Comparison of ENCODE assay signal across 1 cellular context in the genomic region with DNA sequence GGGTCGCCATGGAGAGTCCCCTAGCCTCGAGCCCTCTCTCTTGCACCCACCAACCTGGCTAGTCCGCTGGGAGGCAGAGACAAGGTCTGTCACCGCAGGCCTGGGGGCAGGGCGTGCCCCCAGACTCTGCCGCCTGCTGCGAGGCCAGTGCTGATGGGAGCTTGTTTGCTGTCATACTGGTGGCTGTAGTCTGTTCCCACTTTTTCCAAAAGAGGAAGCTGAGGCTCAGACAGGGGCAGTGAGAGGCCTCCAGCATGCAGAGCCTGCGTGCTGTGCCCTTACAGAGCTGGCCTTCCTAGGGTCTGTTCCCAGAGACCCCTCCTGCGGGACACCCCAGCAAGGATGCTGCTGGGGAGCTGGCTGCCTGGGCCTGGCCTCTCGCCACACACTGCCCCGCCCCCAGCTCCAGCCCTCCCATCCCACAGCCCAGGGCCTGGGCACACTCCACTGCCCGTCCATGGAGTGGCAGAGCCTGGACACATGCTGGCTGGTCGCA.
TF ChIP-seq lines count a peak whose summit lies in the region.

No MANE protein-coding gene starts in this region.

TF ChIP-seq in HepG2, 621 proteins besides CTCF, POLR2A, EP300 and RAD21:
- TF ChIP-seq MATR3 (CRISPR knock-in tag; IDR thresholded peaks at IDR 0.05) (no peak), RXRA (CRISPR knock-in tag; IDR thresholded peaks at IDR 0.05) (no peak), MYNN (CRISPR knock-in tag; IDR thresholded peaks at IDR 0.05; ENCODE audit: low read depth) (no peak), ZNF451 (CRISPR knock-in tag; IDR thresholded peaks at IDR 0.05) (no peak), ZNF792 (CRISPR knock-in tag; IDR thresholded peaks at IDR 0.05) (no peak)
- TF ChIP-seq, protein P1, sequence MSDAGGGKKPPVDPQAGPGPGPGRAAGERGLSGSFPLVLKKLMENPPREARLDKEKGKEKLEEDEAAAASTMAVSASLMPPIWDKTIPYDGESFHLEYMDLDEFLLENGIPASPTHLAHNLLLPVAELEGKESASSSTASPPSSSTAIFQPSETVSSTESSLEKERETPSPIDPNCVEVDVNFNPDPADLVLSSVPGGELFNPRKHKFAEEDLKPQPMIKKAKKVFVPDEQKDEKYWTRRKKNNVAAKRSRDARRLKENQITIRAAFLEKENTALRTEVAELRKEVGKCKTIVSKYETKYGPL (CRISPR knock-in tag; IDR thresholded peaks at IDR 0.05), result no peak
- TF ChIP-seq, protein P2, sequence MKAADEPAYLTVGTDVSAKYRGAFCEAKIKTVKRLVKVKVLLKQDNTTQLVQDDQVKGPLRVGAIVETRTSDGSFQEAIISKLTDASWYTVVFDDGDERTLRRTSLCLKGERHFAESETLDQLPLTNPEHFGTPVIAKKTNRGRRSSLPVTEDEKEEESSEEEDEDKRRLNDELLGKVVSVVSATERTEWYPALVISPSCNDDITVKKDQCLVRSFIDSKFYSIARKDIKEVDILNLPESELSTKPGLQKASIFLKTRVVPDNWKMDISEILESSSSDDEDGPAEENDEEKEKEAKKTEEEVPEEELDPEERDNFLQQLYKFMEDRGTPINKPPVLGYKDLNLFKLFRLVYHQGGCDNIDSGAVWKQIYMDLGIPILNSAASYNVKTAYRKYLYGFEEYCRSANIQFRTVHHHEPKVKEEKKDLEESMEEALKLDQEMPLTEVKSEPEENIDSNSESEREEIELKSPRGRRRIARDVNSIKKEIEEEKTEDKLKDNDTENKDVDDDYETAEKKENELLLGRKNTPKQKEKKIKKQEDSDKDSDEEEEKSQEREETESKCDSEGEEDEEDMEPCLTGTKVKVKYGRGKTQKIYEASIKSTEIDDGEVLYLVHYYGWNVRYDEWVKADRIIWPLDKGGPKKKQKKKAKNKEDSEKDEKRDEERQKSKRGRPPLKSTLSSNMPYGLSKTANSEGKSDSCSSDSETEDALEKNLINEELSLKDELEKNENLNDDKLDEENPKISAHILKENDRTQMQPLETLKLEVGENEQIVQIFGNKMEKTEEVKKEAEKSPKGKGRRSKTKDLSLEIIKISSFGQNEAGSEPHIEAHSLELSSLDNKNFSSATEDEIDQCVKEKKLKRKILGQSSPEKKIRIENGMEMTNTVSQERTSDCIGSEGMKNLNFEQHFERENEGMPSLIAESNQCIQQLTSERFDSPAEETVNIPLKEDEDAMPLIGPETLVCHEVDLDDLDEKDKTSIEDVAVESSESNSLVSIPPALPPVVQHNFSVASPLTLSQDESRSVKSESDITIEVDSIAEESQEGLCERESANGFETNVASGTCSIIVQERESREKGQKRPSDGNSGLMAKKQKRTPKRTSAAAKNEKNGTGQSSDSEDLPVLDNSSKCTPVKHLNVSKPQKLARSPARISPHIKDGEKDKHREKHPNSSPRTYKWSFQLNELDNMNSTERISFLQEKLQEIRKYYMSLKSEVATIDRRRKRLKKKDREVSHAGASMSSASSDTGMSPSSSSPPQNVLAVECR (CRISPR knock-in tag; IDR thresholded peaks at IDR 0.05; ENCODE audit: borderline replicate concordance), result no peak
TF ChIP-seq in HepG2: peak in this region for 0.
